1 cellular context compared by ENCODE assay signal in the genomic region with DNA sequence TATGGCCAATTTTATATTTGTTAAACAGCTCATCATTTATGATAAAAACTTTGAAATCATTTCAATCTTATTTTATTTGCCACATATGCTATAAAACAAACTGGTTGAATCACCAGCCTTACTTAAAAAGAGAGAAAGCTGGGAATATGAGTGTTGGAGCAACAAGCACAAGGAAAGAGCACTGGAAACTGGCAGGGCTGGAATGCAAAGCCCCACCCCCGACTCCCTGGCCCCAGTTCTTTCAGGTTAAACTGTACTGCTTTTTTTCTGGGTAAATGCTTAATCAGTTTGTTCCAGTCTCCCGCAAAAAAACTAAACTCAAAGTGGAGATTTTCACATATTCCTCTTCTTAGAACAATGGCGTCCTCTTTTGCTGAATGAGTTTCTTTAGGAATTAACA.
TF ChIP-seq lines count a peak whose summit lies in the region.

No MANE protein-coding gene starts in this region.

TF ChIP-seq in GM23338, 12 proteins besides CTCF, POLR2A, EP300 and RAD21 (continued from another document):
- TF ChIP-seq ZNF462 (CRISPR knock-in tag; IDR thresholded peaks at IDR 0.05) (no peak), ZNF331 (CRISPR knock-in tag; IDR thresholded peaks at IDR 0.05; ENCODE audit: low read depth) (no peak), EZH2 (IDR thresholded peaks at IDR 0.05; ENCODE audit: low read depth, unreplicated experiment) (no peak), EZH2phosphoT487 (IDR thresholded peaks at IDR 0.05; ENCODE audit: unreplicated experiment) (no peak)
